ENCODE assay signal across 3 cellular contexts in the genomic region with DNA sequence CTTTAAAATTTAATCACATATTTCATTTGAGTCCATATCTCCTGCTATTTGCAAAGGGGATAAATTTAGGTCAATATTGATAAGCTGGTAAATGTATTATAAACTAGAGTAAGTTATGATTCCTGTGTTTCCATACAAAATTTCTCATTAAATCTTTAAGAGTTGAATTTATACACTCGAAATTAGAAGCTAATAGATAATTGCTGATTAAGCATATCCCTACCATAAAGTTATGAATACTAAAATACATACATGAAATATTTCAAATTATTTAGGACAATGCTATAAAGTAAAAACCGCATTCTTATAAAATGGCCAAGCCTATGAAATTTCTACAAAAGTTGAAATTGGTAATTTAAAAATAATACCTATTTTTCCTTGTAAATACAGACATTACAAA.
TF ChIP-seq lines count a peak whose summit lies in the region.

No MANE protein-coding gene starts in this region.

TF ChIP-seq in HepG2, 621 proteins besides CTCF, POLR2A, EP300 and RAD21:
- TF ChIP-seq MAFF (IDR thresholded peaks at IDR 0.05; ENCODE audit: low read depth, low read length) (peak; percentile 94), MAFK (conservative IDR thresholded peaks at IDR 0.05 in 1 of 2, IDR thresholded peaks at IDR 0.05 in 1 of 2; ENCODE audit: low read length in 2 of 2) (peak; percentile 92 to 97), HES4 (CRISPR knock-in tag; IDR thresholded peaks at IDR 0.05; ENCODE audit: borderline replicate concordance) (no peak)

TF ChIP-seq in IMR-90, 13 proteins besides CTCF, POLR2A, EP300 and RAD21:
- peak; percentile 92 for TF ChIP-seq MAFK (IDR thresholded peaks at IDR 0.05; ENCODE audit: low read depth, low read length)
- no peak for TF ChIP-seq MAZ (IDR thresholded peaks at IDR 0.05; ENCODE audit: borderline replicate concordance, low read depth, low read length)

TF ChIP-seq in H1, 55 proteins besides CTCF, POLR2A, EP300 and RAD21:
- TF ChIP-seq MAFK (IDR thresholded peaks at IDR 0.05; ENCODE audit: low read depth, low read length) (peak; percentile 65; the same call in 1 of the 2 replicates), NANOG (IDR thresholded peaks at IDR 0.05; ENCODE audit: insufficient read depth, low read depth, low read length, poor library complexity, severe bottlenecking) (no peak)
